Comparison of ENCODE assay signal across 20 cellular contexts in the genomic region with DNA sequence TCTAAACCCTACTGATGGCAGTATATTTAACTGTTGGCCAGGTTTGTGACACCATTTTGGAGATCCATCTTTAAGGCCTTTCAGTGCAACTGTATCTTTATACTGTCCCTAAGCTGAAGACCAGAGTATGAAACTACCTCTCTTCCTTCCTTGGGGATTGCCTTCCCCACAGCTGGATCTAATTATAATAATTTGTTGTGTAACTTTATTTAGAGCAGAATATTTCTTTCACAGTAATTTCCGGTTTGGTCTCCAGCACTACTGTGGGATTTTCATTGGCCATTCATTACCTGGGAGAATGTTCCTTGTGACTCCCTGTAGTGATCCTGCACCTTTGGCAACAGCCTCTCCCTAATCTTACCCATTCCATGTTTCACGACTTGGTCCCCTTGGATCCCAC.
"Had no signal": no experiment of that assay in that cellular context is flagged by ENCODE, and none has a peak within 500 bp of the region (broad histone marks: within the 10 kb centered on the region; RNA-seq: fewer than 3 reads in every experiment).

No MANE protein-coding gene starts in this region.

- H3K27ac ChIP-seq: lower lobe of right lung, ovary, right lobe of liver, thoracic aorta, upper lobe of left lung, VCaP had no signal

- H3K4me2 ChIP-seq: smooth muscle cell had no signal

- ATAC-seq: activated naive CD4-positive, alpha-beta T cell treated with anti-CD3 and anti-CD28 coated beads, Interleukin-2, amount 50 U/mL, for 72 hours; activated T-cell treated with anti-CD3 and anti-CD28 coated beads, Interleukin-2, amount 50 U/mL, for 72 hours; esophagus mucosa; lower lobe of right lung; natural killer cell; right lobe of liver; stimulated activated memory B cell treated with anti-CD40 and anti-IgM and Interleukin-4, amounts not matched to agents 10 μg/mL and 1 μg/mL and 100 μg/mL, for 72 hours had no signal

- H3K27me3 ChIP-seq: ovary, right lobe of liver, upper lobe of left lung had no signal

- H3K9me3 ChIP-seq: lower lobe of right lung, ovary, right lobe of liver, thoracic aorta, upper lobe of left lung had no signal

- H3K36me3 ChIP-seq: lower lobe of right lung, ovary, right lobe of liver, thoracic aorta, upper lobe of left lung had no signal

- H3K4me3 ChIP-seq: lower lobe of right lung, ovary, right lobe of liver, smooth muscle cell, thoracic aorta, upper lobe of left lung had no signal

- DNase-seq: activated CD4-positive, alpha-beta T cell treated with anti-CD3 and anti-CD28 coated beads, Interleukin-2, amount 50 U/mL, for 4 hours; activated CD4-positive, CD25-positive, alpha-beta regulatory T cell treated with anti-CD3 and anti-CD28 coated beads, Interleukin-2, amount 50 U/mL, for 72 hours; activated effector memory CD4-positive, alpha-beta T cell treated with anti-CD3 and anti-CD28 coated beads, Interleukin-2, amount 50 U/mL, for 16 hours; activated T-cell treated with anti-CD3 and anti-CD28 coated beads, Interleukin-2, amount 50 U/mL, for 72 hours; effector CD8-positive, alpha-beta T cell; hypothalamus; islet precursor cell; lower lobe of right lung; natural killer cell; ovary; right lobe of liver; stimulated activated CD4-positive, alpha-beta T cell treated with anti-CD3 and anti-CD28 coated beads, Interleukin-4, amount 100 ng/mL, for 24 hours; T-helper 2 cell; upper lobe of left lung had no signal
